19 cellular contexts compared by ENCODE assay signal in genomic region chr2:155020246-155020645, GRCh38.
DNase-seq lines count a peak whose midpoint lies in the region; ATAC-seq and TF ChIP-seq lines count a peak whose summit lies in the region.
"Had no signal": no experiment of that assay in that cellular context is flagged by ENCODE, and none has a peak within 500 bp of the region (broad histone marks: within the 10 kb centered on the region; RNA-seq: fewer than 3 reads in every experiment).

No MANE protein-coding gene starts in this region.

- no peak for ATAC-seq in foreskin keratinocyte
- ATAC-seq in HG03139 (IDR thresholded peaks at IDR 0.05; ENCODE audit: unreplicated experiment): no peak
- ATAC-seq: A549; CD8-positive, alpha-beta T cell had no signal

- H3K79me2 ChIP-seq in KMS-11 (ENCODE audit: insufficient read depth, low read depth): no peaks in the 10 kb centered on the region
- H3K79me2 ChIP-seq in MM.1S (ENCODE audit: low read length): no peaks in the 10 kb centered on the region

- H3K36me3 ChIP-seq in KMS-11 (ENCODE audit: insufficient read depth): no peaks in the 10 kb centered on the region
- H3K36me3 ChIP-seq in MM.1S (replicated peaks; ENCODE audit: insufficient read depth, low read length): no peaks in the 10 kb centered on the region
- H3K36me3 ChIP-seq: BLaER1 treated with 17β-estradiol and CSF1 and Interleukin-3, amounts not matched to agents 10 nM and 100 nM had no signal

- no peaks in the 10 kb centered on the region for H3K9me3 ChIP-seq in MM.1S (replicated peaks; ENCODE audit: insufficient read depth, low read length)
- H3K9me3 ChIP-seq: A549; BLaER1 treated with 17β-estradiol and CSF1 and Interleukin-3, amounts not matched to agents 10 nM and 100 nM; Caco-2 had no signal

- no peak for TF ChIP-seq CTCF in KMS-11 (conservative IDR thresholded peaks at IDR 0.05; ENCODE audit: low read depth, low read length)
- TF ChIP-seq CTCF in progenitor cell of endocrine pancreas (IDR thresholded peaks at IDR 0.05; ENCODE audit: unreplicated experiment): no peak
- no peak for TF ChIP-seq CTCF in MM.1S (IDR thresholded peaks at IDR 0.05; ENCODE audit: low read length)
- no peak for TF ChIP-seq CTCF in foreskin keratinocyte (conservative IDR thresholded peaks at IDR 0.05)

- H3K4me3 Mint-ChIP-seq in progenitor cell of endocrine pancreas (ENCODE audit: low read depth): no peak overlapping the region
- H3K4me3 Mint-ChIP-seq: B cell; CD4-positive, alpha-beta T cell; CD8-positive, alpha-beta T cell had no signal

- no peaks in the 10 kb centered on the region for H3K36me3 Mint-ChIP-seq in progenitor cell of endocrine pancreas (ENCODE audit: insufficient read depth)
- H3K36me3 Mint-ChIP-seq: CD8-positive, alpha-beta T cell had no signal

- 0 out of 2 replicates have a peak overlapping the region, but pooled peaks have one; percentile 5 for H2AFZ ChIP-seq in KMS-11 (ENCODE audit: low read depth)
- H2AFZ ChIP-seq in MM.1S (ENCODE audit: low read length): no peak overlapping the region

- H3K4me3 ChIP-seq in KMS-11 (IDR thresholded peaks at IDR 0.05; ENCODE audit: insufficient read depth, low read depth, low read length) (no peak overlapping the region), MM.1S (ENCODE audit: low read length) (no peak overlapping the region)
- H3K4me3 ChIP-seq: A549; BLaER1 treated with 17β-estradiol and CSF1 and Interleukin-3, amounts not matched to agents 10 nM and 100 nM had no signal

- H3K9ac ChIP-seq in KMS-11 (no peak overlapping the region), MM.1S (ENCODE audit: low read length) (no peak overlapping the region)
- H3K9ac ChIP-seq: BLaER1 treated with 17β-estradiol and CSF1 and Interleukin-3, amounts not matched to agents 10 nM and 100 nM had no signal

- peaks cover 3% of the 10 kb centered on the region for H3K9me3 Mint-ChIP-seq in progenitor cell of endocrine pancreas (ENCODE audit: low read depth)
- H3K9me3 Mint-ChIP-seq: CD4-positive, alpha-beta T cell had no signal

- no peak overlapping the region for H3K4me2 ChIP-seq in KMS-11
- H3K4me2 ChIP-seq in MM.1S (ENCODE audit: low read depth, low read length): no peak overlapping the region
- H3K4me2 ChIP-seq: A549; BLaER1 treated with 17β-estradiol and CSF1 and Interleukin-3, amounts not matched to agents 10 nM and 100 nM had no signal

- H3K27ac Mint-ChIP-seq in progenitor cell of endocrine pancreas: peak overlapping the region; percentile 33
- H3K27ac Mint-ChIP-seq: B cell; CD4-positive, alpha-beta T cell; CD8-positive, alpha-beta T cell had no signal

- H3K4me1 ChIP-seq in KMS-11 (ENCODE audit: low read depth, poor library complexity, severe bottlenecking) (no peaks in the 10 kb centered on the region), MM.1S (ENCODE audit: low read length) (no peaks in the 10 kb centered on the region), foreskin keratinocyte (no peaks in the 10 kb centered on the region)
- H3K4me1 ChIP-seq: A549; BLaER1 treated with 17β-estradiol and CSF1 and Interleukin-3, amounts not matched to agents 10 nM and 100 nM; Caco-2 had no signal

- H3K27me3 Mint-ChIP-seq in progenitor cell of endocrine pancreas: no peaks in the 10 kb centered on the region
- H3K27me3 Mint-ChIP-seq: B cell; CD4-positive, alpha-beta T cell had no signal

- in situ Hi-C loops in G401 (cut with HindIII; ENCODE audit: low sequenced_read_pairs): no loop called here

- peak; percentile 62 for DNase-seq in G401 (ENCODE audit: low spot score)
- peak; percentile 50 for DNase-seq in cerebellar cortex (ENCODE audit: low spot score)
- no peak for DNase-seq in progenitor cell of endocrine pancreas (ENCODE audit: low spot score, unreplicated experiment)
- no peak for DNase-seq in MM.1S
- DNase-seq in foreskin keratinocyte: no peak
- DNase-seq: AML-193; Caco-2; Calu3; CD4-positive, alpha-beta T cell; CD8-positive, alpha-beta T cell; DMS79 treated with DMSO at 0.1 percent for 48 hours; GDM1 had no signal

- peaks cover 17% of the 10 kb centered on the region for H3K4me1 Mint-ChIP-seq in progenitor cell of endocrine pancreas (ENCODE audit: low read depth)
- H3K4me1 Mint-ChIP-seq: B cell had no signal

- no peaks in the 10 kb centered on the region for H3F3A ChIP-seq in MM.1S (ENCODE audit: insufficient read depth, low read length)

- no peaks in the 10 kb centered on the region for H3K9me2 ChIP-seq in MM.1S (replicated peaks; ENCODE audit: insufficient read depth, low read length)

- H3K27me3 ChIP-seq in KMS-11 (ENCODE audit: insufficient read depth, low read depth) (no peaks in the 10 kb centered on the region), MM.1S (replicated peaks; ENCODE audit: insufficient read depth, low read length) (no peaks in the 10 kb centered on the region), foreskin keratinocyte (no peaks in the 10 kb centered on the region)
- H3K27me3 ChIP-seq: BLaER1 treated with 17β-estradiol and CSF1 and Interleukin-3, amounts not matched to agents 10 nM and 100 nM had no signal

- no peak overlapping the region for H3K27ac ChIP-seq in KMS-11
- no peak overlapping the region for H3K27ac ChIP-seq in MM.1S (ENCODE audit: low read length)
- no peak overlapping the region for H3K27ac ChIP-seq in foreskin keratinocyte
- H3K27ac ChIP-seq: 22Rv1; A549; BLaER1 treated with 17β-estradiol and CSF1 and Interleukin-3, amounts not matched to agents 10 nM and 100 nM; C4-2B had no signal

- no peaks in the 10 kb centered on the region for H4K20me1 ChIP-seq in KMS-11 (ENCODE audit: insufficient read depth)
- H4K20me1 ChIP-seq in MM.1S (ENCODE audit: insufficient read depth, low read length): no peaks in the 10 kb centered on the region
- H4K20me1 ChIP-seq: BLaER1 treated with 17β-estradiol and CSF1 and Interleukin-3, amounts not matched to agents 10 nM and 100 nM had no signal

Comparison
In these comparisons a context has a peak if more than half of its experiments do, and no peak if none do; other contexts are left out.
1. DNase-seq: peak in G401 (single experiment) and cerebellar cortex (single experiment); none in progenitor cell of endocrine pancreas (single experiment), MM.1S (single experiment) and foreskin keratinocyte (0 of 2).